1 cellular context compared by ENCODE assay signal in genomic region chr7:121005996-121006565, GRCh38.
TF ChIP-seq lines count a peak whose summit lies in the region.

No MANE protein-coding gene starts in this region.

TF ChIP-seq in HepG2, 621 proteins besides CTCF, POLR2A, EP300 and RAD21:
- TF ChIP-seq RFX3 (CRISPR knock-in tag; IDR thresholded peaks at IDR 0.05) = no peak
- no peak for TF ChIP-seq ZFX (CRISPR knock-in tag; IDR thresholded peaks at IDR 0.05; ENCODE audit: low read depth)
- TF ChIP-seq, protein P1, sequence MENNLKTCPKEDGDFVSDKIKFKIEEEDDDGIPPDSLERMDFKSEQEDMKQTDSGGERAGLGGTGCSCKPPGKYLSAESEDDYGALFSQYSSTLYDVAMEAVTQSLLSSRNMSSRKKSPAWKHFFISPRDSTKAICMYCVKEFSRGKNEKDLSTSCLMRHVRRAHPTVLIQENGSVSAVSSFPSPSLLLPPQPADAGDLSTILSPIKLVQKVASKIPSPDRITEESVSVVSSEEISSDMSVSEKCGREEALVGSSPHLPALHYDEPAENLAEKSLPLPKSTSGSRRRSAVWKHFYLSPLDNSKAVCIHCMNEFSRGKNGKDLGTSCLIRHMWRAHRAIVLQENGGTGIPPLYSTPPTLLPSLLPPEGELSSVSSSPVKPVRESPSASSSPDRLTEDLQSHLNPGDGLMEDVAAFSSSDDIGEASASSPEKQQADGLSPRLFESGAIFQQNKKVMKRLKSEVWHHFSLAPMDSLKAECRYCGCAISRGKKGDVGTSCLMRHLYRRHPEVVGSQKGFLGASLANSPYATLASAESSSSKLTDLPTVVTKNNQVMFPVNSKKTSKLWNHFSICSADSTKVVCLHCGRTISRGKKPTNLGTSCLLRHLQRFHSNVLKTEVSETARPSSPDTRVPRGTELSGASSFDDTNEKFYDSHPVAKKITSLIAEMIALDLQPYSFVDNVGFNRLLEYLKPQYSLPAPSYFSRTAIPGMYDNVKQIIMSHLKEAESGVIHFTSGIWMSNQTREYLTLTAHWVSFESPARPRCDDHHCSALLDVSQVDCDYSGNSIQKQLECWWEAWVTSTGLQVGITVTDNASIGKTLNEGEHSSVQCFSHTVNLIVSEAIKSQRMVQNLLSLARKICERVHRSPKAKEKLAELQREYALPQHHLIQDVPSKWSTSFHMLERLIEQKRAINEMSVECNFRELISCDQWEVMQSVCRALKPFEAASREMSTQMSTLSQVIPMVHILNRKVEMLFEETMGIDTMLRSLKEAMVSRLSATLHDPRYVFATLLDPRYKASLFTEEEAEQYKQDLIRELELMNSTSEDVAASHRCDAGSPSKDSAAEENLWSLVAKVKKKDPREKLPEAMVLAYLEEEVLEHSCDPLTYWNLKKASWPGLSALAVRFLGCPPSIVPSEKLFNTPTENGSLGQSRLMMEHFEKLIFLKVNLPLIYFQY (CRISPR knock-in tag; IDR thresholded peaks at IDR 0.05; ENCODE audit: borderline replicate concordance) = no peak
- TF ChIP-seq ZMAT5 (CRISPR knock-in tag; IDR thresholded peaks at IDR 0.05; ENCODE audit: borderline replicate concordance, low read depth) = no peak
- no peak for TF ChIP-seq GZF1 (CRISPR knock-in tag; IDR thresholded peaks at IDR 0.05)
- TF ChIP-seq, protein P2, sequence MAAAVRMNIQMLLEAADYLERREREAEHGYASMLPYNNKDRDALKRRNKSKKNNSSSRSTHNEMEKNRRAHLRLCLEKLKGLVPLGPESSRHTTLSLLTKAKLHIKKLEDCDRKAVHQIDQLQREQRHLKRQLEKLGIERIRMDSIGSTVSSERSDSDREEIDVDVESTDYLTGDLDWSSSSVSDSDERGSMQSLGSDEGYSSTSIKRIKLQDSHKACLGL (CRISPR knock-in tag; IDR thresholded peaks at IDR 0.05) = no peak
- TF ChIP-seq, protein P3, sequence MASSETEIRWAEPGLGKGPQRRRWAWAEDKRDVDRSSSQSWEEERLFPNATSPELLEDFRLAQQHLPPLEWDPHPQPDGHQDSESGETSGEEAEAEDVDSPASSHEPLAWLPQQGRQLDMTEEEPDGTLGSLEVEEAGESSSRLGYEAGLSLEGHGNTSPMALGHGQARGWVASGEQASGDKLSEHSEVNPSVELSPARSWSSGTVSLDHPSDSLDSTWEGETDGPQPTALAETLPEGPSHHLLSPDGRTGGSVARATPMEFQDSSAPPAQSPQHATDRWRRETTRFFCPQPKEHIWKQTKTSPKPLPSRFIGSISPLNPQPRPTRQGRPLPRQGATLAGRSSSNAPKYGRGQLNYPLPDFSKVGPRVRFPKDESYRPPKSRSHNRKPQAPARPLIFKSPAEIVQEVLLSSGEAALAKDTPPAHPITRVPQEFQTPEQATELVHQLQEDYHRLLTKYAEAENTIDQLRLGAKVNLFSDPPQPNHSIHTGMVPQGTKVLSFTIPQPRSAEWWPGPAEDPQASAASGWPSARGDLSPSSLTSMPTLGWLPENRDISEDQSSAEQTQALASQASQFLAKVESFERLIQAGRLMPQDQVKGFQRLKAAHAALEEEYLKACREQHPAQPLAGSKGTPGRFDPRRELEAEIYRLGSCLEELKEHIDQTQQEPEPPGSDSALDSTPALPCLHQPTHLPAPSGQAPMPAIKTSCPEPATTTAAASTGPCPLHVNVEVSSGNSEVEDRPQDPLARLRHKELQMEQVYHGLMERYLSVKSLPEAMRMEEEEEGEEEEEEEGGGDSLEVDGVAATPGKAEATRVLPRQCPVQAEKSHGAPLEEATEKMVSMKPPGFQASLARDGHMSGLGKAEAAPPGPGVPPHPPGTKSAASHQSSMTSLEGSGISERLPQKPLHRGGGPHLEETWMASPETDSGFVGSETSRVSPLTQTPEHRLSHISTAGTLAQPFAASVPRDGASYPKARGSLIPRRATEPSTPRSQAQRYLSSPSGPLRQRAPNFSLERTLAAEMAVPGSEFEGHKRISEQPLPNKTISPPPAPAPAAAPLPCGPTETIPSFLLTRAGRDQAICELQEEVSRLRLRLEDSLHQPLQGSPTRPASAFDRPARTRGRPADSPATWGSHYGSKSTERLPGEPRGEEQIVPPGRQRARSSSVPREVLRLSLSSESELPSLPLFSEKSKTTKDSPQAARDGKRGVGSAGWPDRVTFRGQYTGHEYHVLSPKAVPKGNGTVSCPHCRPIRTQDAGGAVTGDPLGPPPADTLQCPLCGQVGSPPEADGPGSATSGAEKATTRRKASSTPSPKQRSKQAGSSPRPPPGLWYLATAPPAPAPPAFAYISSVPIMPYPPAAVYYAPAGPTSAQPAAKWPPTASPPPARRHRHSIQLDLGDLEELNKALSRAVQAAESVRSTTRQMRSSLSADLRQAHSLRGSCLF (CRISPR knock-in tag; IDR thresholded peaks at IDR 0.05; ENCODE audit: borderline replicate concordance) = no peak
- TF ChIP-seq, protein P4, sequence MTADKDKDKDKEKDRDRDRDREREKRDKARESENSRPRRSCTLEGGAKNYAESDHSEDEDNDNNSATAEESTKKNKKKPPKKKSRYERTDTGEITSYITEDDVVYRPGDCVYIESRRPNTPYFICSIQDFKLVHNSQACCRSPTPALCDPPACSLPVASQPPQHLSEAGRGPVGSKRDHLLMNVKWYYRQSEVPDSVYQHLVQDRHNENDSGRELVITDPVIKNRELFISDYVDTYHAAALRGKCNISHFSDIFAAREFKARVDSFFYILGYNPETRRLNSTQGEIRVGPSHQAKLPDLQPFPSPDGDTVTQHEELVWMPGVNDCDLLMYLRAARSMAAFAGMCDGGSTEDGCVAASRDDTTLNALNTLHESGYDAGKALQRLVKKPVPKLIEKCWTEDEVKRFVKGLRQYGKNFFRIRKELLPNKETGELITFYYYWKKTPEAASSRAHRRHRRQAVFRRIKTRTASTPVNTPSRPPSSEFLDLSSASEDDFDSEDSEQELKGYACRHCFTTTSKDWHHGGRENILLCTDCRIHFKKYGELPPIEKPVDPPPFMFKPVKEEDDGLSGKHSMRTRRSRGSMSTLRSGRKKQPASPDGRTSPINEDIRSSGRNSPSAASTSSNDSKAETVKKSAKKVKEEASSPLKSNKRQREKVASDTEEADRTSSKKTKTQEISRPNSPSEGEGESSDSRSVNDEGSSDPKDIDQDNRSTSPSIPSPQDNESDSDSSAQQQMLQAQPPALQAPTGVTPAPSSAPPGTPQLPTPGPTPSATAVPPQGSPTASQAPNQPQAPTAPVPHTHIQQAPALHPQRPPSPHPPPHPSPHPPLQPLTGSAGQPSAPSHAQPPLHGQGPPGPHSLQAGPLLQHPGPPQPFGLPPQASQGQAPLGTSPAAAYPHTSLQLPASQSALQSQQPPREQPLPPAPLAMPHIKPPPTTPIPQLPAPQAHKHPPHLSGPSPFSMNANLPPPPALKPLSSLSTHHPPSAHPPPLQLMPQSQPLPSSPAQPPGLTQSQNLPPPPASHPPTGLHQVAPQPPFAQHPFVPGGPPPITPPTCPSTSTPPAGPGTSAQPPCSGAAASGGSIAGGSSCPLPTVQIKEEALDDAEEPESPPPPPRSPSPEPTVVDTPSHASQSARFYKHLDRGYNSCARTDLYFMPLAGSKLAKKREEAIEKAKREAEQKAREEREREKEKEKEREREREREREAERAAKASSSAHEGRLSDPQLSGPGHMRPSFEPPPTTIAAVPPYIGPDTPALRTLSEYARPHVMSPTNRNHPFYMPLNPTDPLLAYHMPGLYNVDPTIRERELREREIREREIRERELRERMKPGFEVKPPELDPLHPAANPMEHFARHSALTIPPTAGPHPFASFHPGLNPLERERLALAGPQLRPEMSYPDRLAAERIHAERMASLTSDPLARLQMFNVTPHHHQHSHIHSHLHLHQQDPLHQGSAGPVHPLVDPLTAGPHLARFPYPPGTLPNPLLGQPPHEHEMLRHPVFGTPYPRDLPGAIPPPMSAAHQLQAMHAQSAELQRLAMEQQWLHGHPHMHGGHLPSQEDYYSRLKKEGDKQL (CRISPR knock-in tag; IDR thresholded peaks at IDR 0.05; ENCODE audit: low read depth) = no peak
- TF ChIP-seq, protein P5, sequence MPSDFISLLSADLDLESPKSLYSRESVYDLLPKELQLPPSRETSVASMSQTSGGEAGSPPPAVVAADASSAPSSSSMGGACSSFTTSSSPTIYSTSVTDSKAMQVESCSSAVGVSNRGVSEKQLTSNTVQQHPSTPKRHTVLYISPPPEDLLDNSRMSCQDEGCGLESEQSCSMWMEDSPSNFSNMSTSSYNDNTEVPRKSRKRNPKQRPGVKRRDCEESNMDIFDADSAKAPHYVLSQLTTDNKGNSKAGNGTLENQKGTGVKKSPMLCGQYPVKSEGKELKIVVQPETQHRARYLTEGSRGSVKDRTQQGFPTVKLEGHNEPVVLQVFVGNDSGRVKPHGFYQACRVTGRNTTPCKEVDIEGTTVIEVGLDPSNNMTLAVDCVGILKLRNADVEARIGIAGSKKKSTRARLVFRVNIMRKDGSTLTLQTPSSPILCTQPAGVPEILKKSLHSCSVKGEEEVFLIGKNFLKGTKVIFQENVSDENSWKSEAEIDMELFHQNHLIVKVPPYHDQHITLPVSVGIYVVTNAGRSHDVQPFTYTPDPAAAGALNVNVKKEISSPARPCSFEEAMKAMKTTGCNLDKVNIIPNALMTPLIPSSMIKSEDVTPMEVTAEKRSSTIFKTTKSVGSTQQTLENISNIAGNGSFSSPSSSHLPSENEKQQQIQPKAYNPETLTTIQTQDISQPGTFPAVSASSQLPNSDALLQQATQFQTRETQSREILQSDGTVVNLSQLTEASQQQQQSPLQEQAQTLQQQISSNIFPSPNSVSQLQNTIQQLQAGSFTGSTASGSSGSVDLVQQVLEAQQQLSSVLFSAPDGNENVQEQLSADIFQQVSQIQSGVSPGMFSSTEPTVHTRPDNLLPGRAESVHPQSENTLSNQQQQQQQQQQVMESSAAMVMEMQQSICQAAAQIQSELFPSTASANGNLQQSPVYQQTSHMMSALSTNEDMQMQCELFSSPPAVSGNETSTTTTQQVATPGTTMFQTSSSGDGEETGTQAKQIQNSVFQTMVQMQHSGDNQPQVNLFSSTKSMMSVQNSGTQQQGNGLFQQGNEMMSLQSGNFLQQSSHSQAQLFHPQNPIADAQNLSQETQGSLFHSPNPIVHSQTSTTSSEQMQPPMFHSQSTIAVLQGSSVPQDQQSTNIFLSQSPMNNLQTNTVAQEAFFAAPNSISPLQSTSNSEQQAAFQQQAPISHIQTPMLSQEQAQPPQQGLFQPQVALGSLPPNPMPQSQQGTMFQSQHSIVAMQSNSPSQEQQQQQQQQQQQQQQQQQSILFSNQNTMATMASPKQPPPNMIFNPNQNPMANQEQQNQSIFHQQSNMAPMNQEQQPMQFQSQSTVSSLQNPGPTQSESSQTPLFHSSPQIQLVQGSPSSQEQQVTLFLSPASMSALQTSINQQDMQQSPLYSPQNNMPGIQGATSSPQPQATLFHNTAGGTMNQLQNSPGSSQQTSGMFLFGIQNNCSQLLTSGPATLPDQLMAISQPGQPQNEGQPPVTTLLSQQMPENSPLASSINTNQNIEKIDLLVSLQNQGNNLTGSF (CRISPR knock-in tag; IDR thresholded peaks at IDR 0.05) = no peak
- TF ChIP-seq ZNF367 (CRISPR knock-in tag; IDR thresholded peaks at IDR 0.05; ENCODE audit: borderline replicate concordance) = no peak
- TF ChIP-seq, protein P6, sequence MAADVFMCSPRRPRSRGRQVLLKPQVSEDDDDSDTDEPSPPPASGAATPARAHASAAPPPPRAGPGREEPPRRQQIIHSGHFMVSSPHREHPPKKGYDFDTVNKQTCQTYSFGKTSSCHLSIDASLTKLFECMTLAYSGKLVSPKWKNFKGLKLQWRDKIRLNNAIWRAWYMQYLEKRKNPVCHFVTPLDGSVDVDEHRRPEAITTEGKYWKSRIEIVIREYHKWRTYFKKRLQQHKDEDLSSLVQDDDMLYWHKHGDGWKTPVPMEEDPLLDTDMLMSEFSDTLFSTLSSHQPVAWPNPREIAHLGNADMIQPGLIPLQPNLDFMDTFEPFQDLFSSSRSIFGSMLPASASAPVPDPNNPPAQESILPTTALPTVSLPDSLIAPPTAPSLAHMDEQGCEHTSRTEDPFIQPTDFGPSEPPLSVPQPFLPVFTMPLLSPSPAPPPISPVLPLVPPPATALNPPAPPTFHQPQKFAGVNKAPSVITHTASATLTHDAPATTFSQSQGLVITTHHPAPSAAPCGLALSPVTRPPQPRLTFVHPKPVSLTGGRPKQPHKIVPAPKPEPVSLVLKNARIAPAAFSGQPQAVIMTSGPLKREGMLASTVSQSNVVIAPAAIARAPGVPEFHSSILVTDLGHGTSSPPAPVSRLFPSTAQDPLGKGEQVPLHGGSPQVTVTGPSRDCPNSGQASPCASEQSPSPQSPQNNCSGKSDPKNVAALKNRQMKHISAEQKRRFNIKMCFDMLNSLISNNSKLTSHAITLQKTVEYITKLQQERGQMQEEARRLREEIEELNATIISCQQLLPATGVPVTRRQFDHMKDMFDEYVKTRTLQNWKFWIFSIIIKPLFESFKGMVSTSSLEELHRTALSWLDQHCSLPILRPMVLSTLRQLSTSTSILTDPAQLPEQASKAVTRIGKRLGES (CRISPR knock-in tag; IDR thresholded peaks at IDR 0.05; ENCODE audit: borderline replicate concordance) = no peak
